In the genomic region with DNA sequence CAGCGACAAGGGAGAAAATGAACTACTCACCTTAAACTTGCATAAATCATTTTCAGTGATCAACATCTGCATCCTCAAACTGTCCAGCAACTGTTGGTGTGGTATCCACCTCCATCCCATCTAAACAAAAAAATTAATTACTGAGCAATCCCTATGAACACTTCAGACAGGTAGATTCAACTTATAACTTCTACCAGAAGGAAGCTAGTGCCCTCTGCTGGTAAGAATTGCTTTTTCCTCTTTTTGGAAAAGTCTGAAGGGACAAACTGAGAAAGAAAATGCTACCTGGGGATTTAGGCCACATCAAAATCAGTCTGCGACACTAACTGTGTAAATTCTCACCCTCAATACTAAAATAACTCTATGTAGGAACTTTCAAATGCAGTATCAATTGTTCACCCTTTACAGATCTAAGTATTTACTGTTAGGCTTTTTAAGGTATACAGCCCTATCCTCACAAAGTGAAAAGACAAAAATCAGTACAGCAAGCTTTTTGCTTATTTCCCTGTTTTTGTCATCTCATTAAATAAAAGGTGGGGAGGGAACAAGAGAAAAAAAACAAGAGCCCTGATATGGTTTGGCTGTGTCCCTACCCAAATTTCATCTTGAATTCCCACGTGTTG, we compare ENCODE assay signal across 8 cellular contexts. TPM values are rescaled to one million over a fixed set of nuclear protein-coding genes. Genes with fewer than 3 reads are reported as not detected.
DNase-seq lines count a peak whose midpoint lies in the region; ATAC-seq and TF ChIP-seq lines count a peak whose summit lies in the region.

No MANE protein-coding gene starts in this region.

- peak; percentile 61 for ATAC-seq in activated CD4-positive, alpha-beta T cell treated with anti-CD3 and anti-CD28 coated beads for 36 hours
- ATAC-seq in T-helper 17 cell (peak; percentile 37), HG03432 (IDR thresholded peaks at IDR 0.05; ENCODE audit: unreplicated experiment) (no peak), GM21786 (IDR thresholded peaks at IDR 0.05; ENCODE audit: unreplicated experiment) (no peak)

- no peaks in the 10 kb centered on the region for H3F3A ChIP-seq in smooth muscle cell (ENCODE audit: low read depth)

- H3K4me3 Mint-ChIP-seq in activated CD4-positive, alpha-beta T cell treated with anti-CD3 and anti-CD28 coated beads for 36 hours, result no peak overlapping the region
- H3K4me3 Mint-ChIP-seq in T-helper 17 cell, result no peak overlapping the region

- no peaks in the 10 kb centered on the region for H3K36me3 ChIP-seq in smooth muscle cell (ENCODE audit: low read depth)

- H3K27me3 ChIP-seq in smooth muscle cell (ENCODE audit: low read depth), result no peaks in the 10 kb centered on the region

- no peaks in the 10 kb centered on the region for H4K20me1 ChIP-seq in smooth muscle cell (ENCODE audit: low read depth)

- no peak overlapping the region for H2AFZ ChIP-seq in smooth muscle cell (ENCODE audit: low read depth)

- peak; percentile 65 for TF ChIP-seq CTCF in NB4 (IDR thresholded peaks at IDR 0.05; ENCODE audit: low read depth, low read length)
- TF ChIP-seq CTCF in smooth muscle cell (IDR thresholded peaks at IDR 0.05; ENCODE audit: borderline replicate concordance, insufficient read depth, poor library complexity, severe bottlenecking), result peak; percentile 75

- H3K36me3 Mint-ChIP-seq in activated CD4-positive, alpha-beta T cell treated with anti-CD3 and anti-CD28 coated beads for 36 hours (ENCODE audit: low read depth), result peaks cover 47% of the 10 kb centered on the region
- H3K36me3 Mint-ChIP-seq in T-helper 17 cell (ENCODE audit: low read depth), result peaks cover 6% of the 10 kb centered on the region

- no peak for DNase-seq in activated CD4-positive, alpha-beta T cell treated with anti-CD3 and anti-CD28 coated beads for 36 hours
- no peak for DNase-seq in activated CD4-positive, alpha-beta T cell treated with anti-CD3 and anti-CD28 coated beads for 48 hours
- peak; percentile 62 for DNase-seq in NB4 (ENCODE audit: low read depth)
- no peak for DNase-seq in T-helper 17 cell
- DNase-seq in glomerular visceral epithelial cell (ENCODE audit: extremely low spot score), result peak; percentile 46
- DNase-seq in smooth muscle cell (lab: John Stamatoyannopoulos, UW; ENCODE audit: unreplicated experiment), result no peak

- H3K4me1 ChIP-seq in smooth muscle cell (ENCODE audit: low read depth), result no peaks in the 10 kb centered on the region

- no peaks in the 10 kb centered on the region for H3K9me3 Mint-ChIP-seq in activated CD4-positive, alpha-beta T cell treated with anti-CD3 and anti-CD28 coated beads for 36 hours (ENCODE audit: low read depth)

- peak overlapping the region; percentile 2 for H3K27ac Mint-ChIP-seq in activated CD4-positive, alpha-beta T cell treated with anti-CD3 and anti-CD28 coated beads for 36 hours
- peak overlapping the region; percentile 19 for H3K27ac Mint-ChIP-seq in T-helper 17 cell

- WGBS in smooth muscle cell (ENCODE audit: low lambda C conversion rate), result 91% methylated on average over 3 of the region's 3 CpGs

- CTCF ChIA-PET in activated CD4-positive, alpha-beta T cell treated with anti-CD3 and anti-CD28 coated beads for 36 hours (lab: Charles Lee), result interaction anchor here (0.6 to 3.3 kb wide), 12 partner anchors 9 to 430 kb away, joined by 3 to 27 read pairs (median 3); no protein-coding TSS in a partner anchor

- POLR2A ChIA-PET in activated CD4-positive, alpha-beta T cell treated with anti-CD3 and anti-CD28 coated beads for 36 hours (lab: Charles Lee), result interaction anchor here (0.6 kb wide), 1 partner anchor 432 kb away, joined by 3 read pairs; no protein-coding TSS in a partner anchor

- intact Hi-C loops in activated CD4-positive, alpha-beta T cell treated with anti-CD3 and anti-CD28 coated beads for 36 hours (cut with DNase I, micrococcal nuclease), result loop anchor here (1.0 to 5.0 kb wide), 4 partner anchors 207 to 492 kb away; no protein-coding TSS in a partner anchor

- H3K27ac ChIP-seq in smooth muscle cell (ENCODE audit: low read depth), result no peak overlapping the region

- H3K79me2 ChIP-seq in smooth muscle cell (ENCODE audit: low read depth), result no peaks in the 10 kb centered on the region

- H3K4me1 Mint-ChIP-seq in activated CD4-positive, alpha-beta T cell treated with anti-CD3 and anti-CD28 coated beads for 36 hours, result no peaks in the 10 kb centered on the region
- peaks cover 4% of the 10 kb centered on the region for H3K4me1 Mint-ChIP-seq in T-helper 17 cell

- no peaks in the 10 kb centered on the region for H3K9me3 ChIP-seq in T-helper 17 cell (ENCODE audit: control insufficient read depth, low read length, poor library complexity, severe bottlenecking)
- H3K9me3 ChIP-seq in smooth muscle cell (replicated peaks; ENCODE audit: low read depth), result no peaks in the 10 kb centered on the region

- no peak overlapping the region for H3K4me3 ChIP-seq in NB4 (ENCODE audit: low read depth, low read length)
- H3K4me3 ChIP-seq in smooth muscle cell, result no peak overlapping the region

- no peak for TF ChIP-seq POLR2A in NB4 (IDR thresholded peaks at IDR 0.05; ENCODE audit: extremely low read depth, insufficient read length)

- H3K27me3 Mint-ChIP-seq in activated CD4-positive, alpha-beta T cell treated with anti-CD3 and anti-CD28 coated beads for 36 hours, result no peaks in the 10 kb centered on the region
- H3K27me3 Mint-ChIP-seq in T-helper 17 cell, result no peaks in the 10 kb centered on the region

- no peak overlapping the region for H3K4me2 ChIP-seq in smooth muscle cell

- no peak overlapping the region for H3K9ac ChIP-seq in smooth muscle cell (ENCODE audit: low read depth)

RNA-seq across cellular contexts. Expression of a gene that starts 17.9 kb away (rescaled TPM):
- 100 to 1,000 TPM; 185 to 212 TPM for total RNA-seq in activated CD4-positive, alpha-beta T cell treated with anti-CD3 and anti-CD28 coated beads for 36 hours
- total RNA-seq in T-helper 17 cell, result 10 to 100 TPM; 76.4 to 87.4 TPM
- total RNA-seq in smooth muscle cell, result 109 and 132 TPM in 2 replicates
- polyA plus RNA-seq in smooth muscle cell, result 67.3 and 73.0 TPM in 2 replicates

RNA-seq across cellular contexts. Expression of a gene that starts 29.9 kb away (rescaled TPM):
- total RNA-seq in activated CD4-positive, alpha-beta T cell treated with anti-CD3 and anti-CD28 coated beads for 36 hours, result under 1 TPM in 1 of 2 experiments, not detected in 1; 0.14 TPM
- total RNA-seq in T-helper 17 cell, result under 1 TPM in 1 of 2 donors, not detected in 1; 0.16 TPM
- total RNA-seq in smooth muscle cell, result 0.40 and 0.54 TPM in 2 replicates
- polyA plus RNA-seq in smooth muscle cell, result 0.22 and 0.37 TPM in 2 replicates

Comparison
In these comparisons a context has a peak if more than half of its experiments do, and no peak if none do; other contexts are left out.
1. ATAC-seq: peak in activated CD4-positive, alpha-beta T cell treated with anti-CD3 and anti-CD28 coated beads for 36 hours (single experiment) and T-helper 17 cell (single experiment); none in HG03432 (single experiment) and GM21786 (single experiment).
2. DNase-seq: peak in NB4 (single experiment) and glomerular visceral epithelial cell (single experiment); none in activated CD4-positive, alpha-beta T cell treated with anti-CD3 and anti-CD28 coated beads for 36 hours (single experiment), activated CD4-positive, alpha-beta T cell treated with anti-CD3 and anti-CD28 coated beads for 48 hours (single experiment), T-helper 17 cell (0 of 3) and smooth muscle cell (single experiment).